ENCODE assay signal across 14 cellular contexts in the genomic region with DNA sequence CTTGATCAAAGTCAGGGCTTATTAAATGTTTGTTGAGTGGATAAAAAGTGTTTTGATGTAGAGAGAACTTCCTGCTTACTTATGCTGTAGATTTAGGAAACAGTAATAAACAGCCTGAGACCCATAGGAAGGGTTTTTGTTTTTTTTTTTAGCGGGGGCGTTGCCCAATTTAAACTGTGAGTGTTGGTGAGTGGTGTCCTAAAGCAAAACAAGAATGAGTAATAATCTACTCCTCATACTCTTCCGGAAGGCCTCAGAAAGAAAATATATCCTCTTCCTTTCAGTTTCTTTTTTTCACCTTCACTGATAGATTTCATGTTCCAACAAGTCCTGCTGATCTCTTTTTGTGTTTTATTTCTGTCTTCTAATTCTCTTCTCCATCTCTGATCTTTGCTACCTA.
DNase-seq lines count a peak whose midpoint lies in the region; ATAC-seq and TF ChIP-seq lines count a peak whose summit lies in the region.
"Had no signal": no experiment of that assay in that cellular context is flagged by ENCODE, and none has a peak within 500 bp of the region (broad histone marks: within the 10 kb centered on the region; RNA-seq: fewer than 3 reads in every experiment).

No MANE protein-coding gene starts in this region.

- H3K27ac ChIP-seq in right atrium auricular region, result no peak overlapping the region
- H3K27ac ChIP-seq: 22Rv1, neural progenitor cell, suprapubic skin had no signal

- no peaks in the 10 kb centered on the region for H3K9me3 ChIP-seq in right atrium auricular region
- no peaks in the 10 kb centered on the region for H3K9me3 ChIP-seq in BE2C
- H3K9me3 ChIP-seq: suprapubic skin had no signal

- no peaks in the 10 kb centered on the region for H3K4me1 ChIP-seq in right atrium auricular region
- no peaks in the 10 kb centered on the region for H3K4me1 ChIP-seq in BE2C
- H3K4me1 ChIP-seq: suprapubic skin had no signal

- H3K4me3 Mint-ChIP-seq in activated T-helper 1 cell treated with anti-CD3 and anti-CD28 coated beads, Interleukin-12 subunit alpha, Interleukin-12 subunit beta, Interleukin-2, Interleukin-4 antibody, amounts not matched to agents 30 ng/mL and 10 ng/mL and 1 ng/mL, durations not matched to agents 14 hours and 24 hours and 36 hours, result peak overlapping the region; percentile 53
- H3K4me3 Mint-ChIP-seq in nephron, result peak overlapping the region in 1 of 3 experiments; percentile 2
- H3K4me3 Mint-ChIP-seq: neural progenitor cell had no signal

- DNase-seq in NCI-H1092 treated with DMSO at 0.1 percent for 48 hours (lab: John Stamatoyannopoulos, UW) (peak; percentile 20), NCI-H1092 (lab: John Stamatoyannopoulos, UW) (no peak), right atrium auricular region (ENCODE audit: low spot score) (no peak), BE2C (no peak)
- no peak for DNase-seq in activated T-helper 1 cell treated with anti-CD3 and anti-CD28 coated beads, Interleukin-12 subunit alpha, Interleukin-12 subunit beta, Interleukin-2, Interleukin-4 antibody, amounts not matched to agents 30 ng/mL and 10 ng/mL and 1 ng/mL, durations not matched to agents 14 hours and 24 hours and 36 hours (ENCODE audit: low spot score)
- DNase-seq: effector memory CD4-positive, alpha-beta T cell; NCI-H526 treated with DMSO at 0.1 percent for 48 hours; stimulated activated CD4-positive, alpha-beta T cell treated with anti-CD3 and anti-CD28 coated beads, Interleukin-2, amount 100 ng/mL, for 24 hours had no signal

- no peak overlapping the region for H3K4me3 ChIP-seq in right atrium auricular region
- H3K4me3 ChIP-seq in BE2C (ENCODE audit: low read depth, low read length), result no peak overlapping the region
- H3K4me3 ChIP-seq: neural progenitor cell, suprapubic skin had no signal

- ATAC-seq in GM21529 (IDR thresholded peaks at IDR 0.05; ENCODE audit: unreplicated experiment) (peak; percentile 76), HG02642 (IDR thresholded peaks at IDR 0.05; ENCODE audit: poor library complexity, unreplicated experiment) (no peak)

- H3K4me1 Mint-ChIP-seq in activated T-helper 1 cell treated with anti-CD3 and anti-CD28 coated beads, Interleukin-12 subunit alpha, Interleukin-12 subunit beta, Interleukin-2, Interleukin-4 antibody, amounts not matched to agents 30 ng/mL and 10 ng/mL and 1 ng/mL, durations not matched to agents 14 hours and 24 hours and 36 hours (ENCODE audit: low read depth), result peaks cover 9% of the 10 kb centered on the region
- peaks cover 80% of the 10 kb centered on the region for H3K4me1 Mint-ChIP-seq in nephron

- intact Hi-C loops in activated T-helper 1 cell treated with anti-CD3 and anti-CD28 coated beads, Interleukin-12 subunit alpha, Interleukin-12 subunit beta, Interleukin-2, Interleukin-4 antibody, amounts not matched to agents 30 ng/mL and 10 ng/mL and 1 ng/mL, durations not matched to agents 14 hours and 24 hours and 36 hours (cut with micrococcal nuclease), result loop anchor here (1.0 to 10.0 kb wide), 2 partner anchors 21 to 52 kb away; no protein-coding TSS in a partner anchor

- no peak for TF ChIP-seq CTCF in nephron (IDR thresholded peaks at IDR 0.05; ENCODE audit: unreplicated experiment in 3 of 3)
- no peak for TF ChIP-seq CTCF in right atrium auricular region (IDR thresholded peaks at IDR 0.05)
- TF ChIP-seq CTCF in BE2C (IDR thresholded peaks at IDR 0.05; ENCODE audit: low read depth, low read length), result no peak

- no peaks in the 10 kb centered on the region for H3K27me3 Mint-ChIP-seq in activated T-helper 1 cell treated with anti-CD3 and anti-CD28 coated beads, Interleukin-12 subunit alpha, Interleukin-12 subunit beta, Interleukin-2, Interleukin-4 antibody, amounts not matched to agents 30 ng/mL and 10 ng/mL and 1 ng/mL, durations not matched to agents 14 hours and 24 hours and 36 hours (ENCODE audit: insufficient read depth)
- peaks cover 18% of the 10 kb centered on the region for H3K27me3 Mint-ChIP-seq in nephron (ENCODE audit: low read depth)

- H3K27ac Mint-ChIP-seq in activated T-helper 1 cell treated with anti-CD3 and anti-CD28 coated beads, Interleukin-12 subunit alpha, Interleukin-12 subunit beta, Interleukin-2, Interleukin-4 antibody, amounts not matched to agents 30 ng/mL and 10 ng/mL and 1 ng/mL, durations not matched to agents 14 hours and 24 hours and 36 hours, result peak overlapping the region; percentile 76
- H3K27ac Mint-ChIP-seq in nephron, result peak overlapping the region; percentile 40 to 81 (median 60)
- H3K27ac Mint-ChIP-seq: neural progenitor cell had no signal

- no peaks in the 10 kb centered on the region for H3K36me3 ChIP-seq in right atrium auricular region
- no peaks in the 10 kb centered on the region for H3K36me3 ChIP-seq in BE2C
- H3K36me3 ChIP-seq: neural progenitor cell, suprapubic skin had no signal

- peaks cover 2% of the 10 kb centered on the region for H3K36me3 Mint-ChIP-seq in activated T-helper 1 cell treated with anti-CD3 and anti-CD28 coated beads, Interleukin-12 subunit alpha, Interleukin-12 subunit beta, Interleukin-2, Interleukin-4 antibody, amounts not matched to agents 30 ng/mL and 10 ng/mL and 1 ng/mL, durations not matched to agents 14 hours and 24 hours and 36 hours (ENCODE audit: low read depth)
- H3K36me3 Mint-ChIP-seq in nephron (ENCODE audit: low read depth), result no peaks in the 10 kb centered on the region
- H3K36me3 Mint-ChIP-seq: neural progenitor cell had no signal

- H3K9me3 Mint-ChIP-seq in activated T-helper 1 cell treated with anti-CD3 and anti-CD28 coated beads, Interleukin-12 subunit alpha, Interleukin-12 subunit beta, Interleukin-2, Interleukin-4 antibody, amounts not matched to agents 30 ng/mL and 10 ng/mL and 1 ng/mL, durations not matched to agents 14 hours and 24 hours and 36 hours, result no peaks in the 10 kb centered on the region
- H3K9me3 Mint-ChIP-seq in nephron, result no peaks in the 10 kb centered on the region
- H3K9me3 Mint-ChIP-seq: neural progenitor cell had no signal

- no peaks in the 10 kb centered on the region for H3K27me3 ChIP-seq in right atrium auricular region
- H3K27me3 ChIP-seq in BE2C, result no peaks in the 10 kb centered on the region
- H3K27me3 ChIP-seq: neural progenitor cell, suprapubic skin had no signal
